Comparison of ENCODE assay signal across 1 cellular context in genomic region chr12:104137175-104137901, GRCh38.
TF ChIP-seq lines count a peak whose summit lies in the region.

No MANE protein-coding gene starts in this region.

TF ChIP-seq in K562, 482 proteins besides CTCF, POLR2A, EP300 and RAD21 (continued from another document and continues in another):
- TF ChIP-seq, protein P1, sequence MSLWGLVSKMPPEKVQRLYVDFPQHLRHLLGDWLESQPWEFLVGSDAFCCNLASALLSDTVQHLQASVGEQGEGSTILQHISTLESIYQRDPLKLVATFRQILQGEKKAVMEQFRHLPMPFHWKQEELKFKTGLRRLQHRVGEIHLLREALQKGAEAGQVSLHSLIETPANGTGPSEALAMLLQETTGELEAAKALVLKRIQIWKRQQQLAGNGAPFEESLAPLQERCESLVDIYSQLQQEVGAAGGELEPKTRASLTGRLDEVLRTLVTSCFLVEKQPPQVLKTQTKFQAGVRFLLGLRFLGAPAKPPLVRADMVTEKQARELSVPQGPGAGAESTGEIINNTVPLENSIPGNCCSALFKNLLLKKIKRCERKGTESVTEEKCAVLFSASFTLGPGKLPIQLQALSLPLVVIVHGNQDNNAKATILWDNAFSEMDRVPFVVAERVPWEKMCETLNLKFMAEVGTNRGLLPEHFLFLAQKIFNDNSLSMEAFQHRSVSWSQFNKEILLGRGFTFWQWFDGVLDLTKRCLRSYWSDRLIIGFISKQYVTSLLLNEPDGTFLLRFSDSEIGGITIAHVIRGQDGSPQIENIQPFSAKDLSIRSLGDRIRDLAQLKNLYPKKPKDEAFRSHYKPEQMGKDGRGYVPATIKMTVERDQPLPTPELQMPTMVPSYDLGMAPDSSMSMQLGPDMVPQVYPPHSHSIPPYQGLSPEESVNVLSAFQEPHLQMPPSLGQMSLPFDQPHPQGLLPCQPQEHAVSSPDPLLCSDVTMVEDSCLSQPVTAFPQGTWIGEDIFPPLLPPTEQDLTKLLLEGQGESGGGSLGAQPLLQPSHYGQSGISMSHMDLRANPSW (CRISPR knock-in tag; IDR thresholded peaks at IDR 0.05): no peak
- TF ChIP-seq ZNF830 (CRISPR knock-in tag; IDR thresholded peaks at IDR 0.05) (no peak), TEAD2 (tag; IDR thresholded peaks at IDR 0.05) (no peak), TAF1 (IDR thresholded peaks at IDR 0.05; ENCODE audit: control insufficient read depth, extremely low read depth, insufficient read depth, low read length, severe bottlenecking) (peak; percentile 62), POLR2H (tag; IDR thresholded peaks at IDR 0.05; ENCODE audit: low read depth) (no peak), NFYB (IDR thresholded peaks at IDR 0.05; ENCODE audit: extremely low read depth, insufficient read length) (no peak), ELF2 (CRISPR knock-in tag; IDR thresholded peaks at IDR 0.05) (no peak), TCFL5 (CRISPR knock-in tag; conservative IDR thresholded peaks at IDR 0.05) (no peak), ZBTB8A (IDR thresholded peaks at IDR 0.05; ENCODE audit: partially characterized antibody) (no peak), KDM5B (IDR thresholded peaks at IDR 0.05; ENCODE audit: insufficient replicate concordance, low read depth, low read length) (no peak), RBM25 (IDR thresholded peaks at IDR 0.05; ENCODE audit: low read depth, low read length, severe bottlenecking) (no peak), DNMT1 (IDR thresholded peaks at IDR 0.05) (no peak), BRD4 (IDR thresholded peaks at IDR 0.05) (no peak), KAT7 (CRISPR knock-in tag; IDR thresholded peaks at IDR 0.05; ENCODE audit: borderline replicate concordance) (no peak), CXXC5 (CRISPR knock-in tag; IDR thresholded peaks at IDR 0.05) (peak; percentile 26; the same call in 1 of the 2 replicates), ZFPM2 (CRISPR knock-in tag; IDR thresholded peaks at IDR 0.05) (no peak), PYGO2 (tag; IDR thresholded peaks at IDR 0.05) (no peak), OTX1 (CRISPR knock-in tag; IDR thresholded peaks at IDR 0.05) (no peak), EZH2 (IDR thresholded peaks at IDR 0.05; ENCODE audit: borderline replicate concordance, low read depth, low read length) (no peak), NONO (IDR thresholded peaks at IDR 0.05; ENCODE audit: low read depth in 2 of 2, low read length in 1 of 2) (peak in 1 of 2 experiments; percentile 40; a peak in 2 of 4 replicates), ERF (CRISPR knock-in tag; IDR thresholded peaks at IDR 0.05) (0 out of 2 replicates have a peak, but pooled peaks have one; percentile 18), RFX1 (IDR thresholded peaks at IDR 0.05) (no peak), DMBX1 (CRISPR knock-in tag; IDR thresholded peaks at IDR 0.05; ENCODE audit: borderline replicate concordance) (no peak), FOXK1 (CRISPR knock-in tag; IDR thresholded peaks at IDR 0.05; ENCODE audit: borderline replicate concordance) (0 out of 2 replicates have a peak, but pooled peaks have one; percentile 22), MXD1 (CRISPR knock-in tag; IDR thresholded peaks at IDR 0.05; ENCODE audit: borderline replicate concordance, poor library complexity, severe bottlenecking) (no peak), NCOA2 (IDR thresholded peaks at IDR 0.05; ENCODE audit: partially characterized antibody in 2 of 2) (no peak), ZNF586 (CRISPR knock-in tag; conservative IDR thresholded peaks at IDR 0.05) (no peak), ZNF431 (CRISPR knock-in tag; IDR thresholded peaks at IDR 0.05) (no peak), ZFP1 (CRISPR knock-in tag; IDR thresholded peaks at IDR 0.05) (no peak), POLR2B (IDR thresholded peaks at IDR 0.05; ENCODE audit: low read depth, partially characterized antibody) (no peak), TFAP4 (CRISPR knock-in tag; IDR thresholded peaks at IDR 0.05; ENCODE audit: borderline replicate concordance) (0 out of 2 replicates have a peak, but pooled peaks have one; percentile 27), HMBOX1 (IDR thresholded peaks at IDR 0.05) (no peak), TBP (optimal IDR thresholded peaks at IDR 0.05; ENCODE audit: low read depth, low read length) (peak; percentile 48), PCBP2 (IDR thresholded peaks at IDR 0.05; ENCODE audit: low read depth, low read length, poor library complexity, severe bottlenecking) (no peak)
- TF ChIP-seq, protein P2, sequence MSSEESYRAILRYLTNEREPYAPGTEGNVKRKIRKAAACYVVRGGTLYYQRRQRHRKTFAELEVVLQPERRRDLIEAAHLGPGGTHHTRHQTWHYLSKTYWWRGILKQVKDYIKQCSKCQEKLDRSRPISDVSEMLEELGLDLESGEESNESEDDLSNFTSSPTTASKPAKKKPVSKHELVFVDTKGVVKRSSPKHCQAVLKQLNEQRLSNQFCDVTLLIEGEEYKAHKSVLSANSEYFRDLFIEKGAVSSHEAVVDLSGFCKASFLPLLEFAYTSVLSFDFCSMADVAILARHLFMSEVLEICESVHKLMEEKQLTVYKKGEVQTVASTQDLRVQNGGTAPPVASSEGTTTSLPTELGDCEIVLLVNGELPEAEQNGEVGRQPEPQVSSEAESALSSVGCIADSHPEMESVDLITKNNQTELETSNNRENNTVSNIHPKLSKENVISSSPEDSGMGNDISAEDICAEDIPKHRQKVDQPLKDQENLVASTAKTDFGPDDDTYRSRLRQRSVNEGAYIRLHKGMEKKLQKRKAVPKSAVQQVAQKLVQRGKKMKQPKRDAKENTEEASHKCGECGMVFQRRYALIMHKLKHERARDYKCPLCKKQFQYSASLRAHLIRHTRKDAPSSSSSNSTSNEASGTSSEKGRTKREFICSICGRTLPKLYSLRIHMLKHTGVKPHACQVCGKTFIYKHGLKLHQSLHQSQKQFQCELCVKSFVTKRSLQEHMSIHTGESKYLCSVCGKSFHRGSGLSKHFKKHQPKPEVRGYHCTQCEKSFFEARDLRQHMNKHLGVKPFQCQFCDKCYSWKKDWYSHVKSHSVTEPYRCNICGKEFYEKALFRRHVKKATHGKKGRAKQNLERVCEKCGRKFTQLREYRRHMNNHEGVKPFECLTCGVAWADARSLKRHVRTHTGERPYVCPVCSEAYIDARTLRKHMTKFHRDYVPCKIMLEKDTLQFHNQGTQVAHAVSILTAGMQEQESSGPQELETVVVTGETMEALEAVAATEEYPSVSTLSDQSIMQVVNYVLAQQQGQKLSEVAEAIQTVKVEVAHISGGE (CRISPR knock-in tag; IDR thresholded peaks at IDR 0.05): no peak; a peak in 1 of 6 replicates
- TF ChIP-seq, protein P3, sequence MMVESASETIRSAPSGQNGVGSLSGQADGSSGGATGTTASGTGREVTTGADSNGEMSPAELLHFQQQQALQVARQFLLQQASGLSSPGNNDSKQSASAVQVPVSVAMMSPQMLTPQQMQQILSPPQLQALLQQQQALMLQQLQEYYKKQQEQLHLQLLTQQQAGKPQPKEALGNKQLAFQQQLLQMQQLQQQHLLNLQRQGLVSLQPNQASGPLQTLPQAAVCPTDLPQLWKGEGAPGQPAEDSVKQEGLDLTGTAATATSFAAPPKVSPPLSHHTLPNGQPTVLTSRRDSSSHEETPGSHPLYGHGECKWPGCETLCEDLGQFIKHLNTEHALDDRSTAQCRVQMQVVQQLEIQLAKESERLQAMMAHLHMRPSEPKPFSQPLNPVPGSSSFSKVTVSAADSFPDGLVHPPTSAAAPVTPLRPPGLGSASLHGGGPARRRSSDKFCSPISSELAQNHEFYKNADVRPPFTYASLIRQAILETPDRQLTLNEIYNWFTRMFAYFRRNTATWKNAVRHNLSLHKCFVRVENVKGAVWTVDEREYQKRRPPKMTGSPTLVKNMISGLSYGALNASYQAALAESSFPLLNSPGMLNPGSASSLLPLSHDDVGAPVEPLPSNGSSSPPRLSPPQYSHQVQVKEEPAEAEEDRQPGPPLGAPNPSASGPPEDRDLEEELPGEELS (CRISPR knock-in tag; IDR thresholded peaks at IDR 0.05; ENCODE audit: borderline replicate concordance): no peak
- TF ChIP-seq, protein P4, sequence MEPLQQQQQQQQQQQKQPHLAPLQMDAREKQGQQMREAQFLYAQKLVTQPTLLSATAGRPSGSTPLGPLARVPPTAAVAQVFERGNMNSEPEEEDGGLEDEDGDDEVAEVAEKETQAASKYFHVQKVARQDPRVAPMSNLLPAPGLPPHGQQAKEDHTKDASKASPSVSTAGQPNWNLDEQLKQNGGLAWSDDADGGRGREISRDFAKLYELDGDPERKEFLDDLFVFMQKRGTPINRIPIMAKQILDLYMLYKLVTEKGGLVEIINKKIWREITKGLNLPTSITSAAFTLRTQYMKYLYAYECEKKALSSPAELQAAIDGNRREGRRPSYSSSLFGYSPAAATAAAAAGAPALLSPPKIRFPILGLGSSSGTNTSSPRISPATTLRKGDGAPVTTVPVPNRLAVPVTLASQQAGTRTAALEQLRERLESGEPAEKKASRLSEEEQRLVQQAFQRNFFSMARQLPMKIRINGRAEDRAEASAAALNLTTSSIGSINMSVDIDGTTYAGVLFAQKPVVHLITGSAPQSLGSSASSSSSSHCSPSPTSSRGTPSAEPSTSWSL (CRISPR knock-in tag; IDR thresholded peaks at IDR 0.05; ENCODE audit: borderline replicate concordance): no peak
- TF ChIP-seq, protein P5, sequence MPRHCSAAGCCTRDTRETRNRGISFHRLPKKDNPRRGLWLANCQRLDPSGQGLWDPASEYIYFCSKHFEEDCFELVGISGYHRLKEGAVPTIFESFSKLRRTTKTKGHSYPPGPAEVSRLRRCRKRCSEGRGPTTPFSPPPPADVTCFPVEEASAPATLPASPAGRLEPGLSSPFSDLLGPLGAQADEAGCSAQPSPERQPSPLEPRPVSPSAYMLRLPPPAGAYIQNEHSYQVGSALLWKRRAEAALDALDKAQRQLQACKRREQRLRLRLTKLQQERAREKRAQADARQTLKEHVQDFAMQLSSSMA (CRISPR knock-in tag; IDR thresholded peaks at IDR 0.05): no peak
- TF ChIP-seq, protein P6, sequence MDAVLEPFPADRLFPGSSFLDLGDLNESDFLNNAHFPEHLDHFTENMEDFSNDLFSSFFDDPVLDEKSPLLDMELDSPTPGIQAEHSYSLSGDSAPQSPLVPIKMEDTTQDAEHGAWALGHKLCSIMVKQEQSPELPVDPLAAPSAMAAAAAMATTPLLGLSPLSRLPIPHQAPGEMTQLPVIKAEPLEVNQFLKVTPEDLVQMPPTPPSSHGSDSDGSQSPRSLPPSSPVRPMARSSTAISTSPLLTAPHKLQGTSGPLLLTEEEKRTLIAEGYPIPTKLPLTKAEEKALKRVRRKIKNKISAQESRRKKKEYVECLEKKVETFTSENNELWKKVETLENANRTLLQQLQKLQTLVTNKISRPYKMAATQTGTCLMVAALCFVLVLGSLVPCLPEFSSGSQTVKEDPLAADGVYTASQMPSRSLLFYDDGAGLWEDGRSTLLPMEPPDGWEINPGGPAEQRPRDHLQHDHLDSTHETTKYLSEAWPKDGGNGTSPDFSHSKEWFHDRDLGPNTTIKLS (IDR thresholded peaks at IDR 0.05; ENCODE audit: borderline replicate concordance, low read depth): no peak
- TF ChIP-seq, protein P7, sequence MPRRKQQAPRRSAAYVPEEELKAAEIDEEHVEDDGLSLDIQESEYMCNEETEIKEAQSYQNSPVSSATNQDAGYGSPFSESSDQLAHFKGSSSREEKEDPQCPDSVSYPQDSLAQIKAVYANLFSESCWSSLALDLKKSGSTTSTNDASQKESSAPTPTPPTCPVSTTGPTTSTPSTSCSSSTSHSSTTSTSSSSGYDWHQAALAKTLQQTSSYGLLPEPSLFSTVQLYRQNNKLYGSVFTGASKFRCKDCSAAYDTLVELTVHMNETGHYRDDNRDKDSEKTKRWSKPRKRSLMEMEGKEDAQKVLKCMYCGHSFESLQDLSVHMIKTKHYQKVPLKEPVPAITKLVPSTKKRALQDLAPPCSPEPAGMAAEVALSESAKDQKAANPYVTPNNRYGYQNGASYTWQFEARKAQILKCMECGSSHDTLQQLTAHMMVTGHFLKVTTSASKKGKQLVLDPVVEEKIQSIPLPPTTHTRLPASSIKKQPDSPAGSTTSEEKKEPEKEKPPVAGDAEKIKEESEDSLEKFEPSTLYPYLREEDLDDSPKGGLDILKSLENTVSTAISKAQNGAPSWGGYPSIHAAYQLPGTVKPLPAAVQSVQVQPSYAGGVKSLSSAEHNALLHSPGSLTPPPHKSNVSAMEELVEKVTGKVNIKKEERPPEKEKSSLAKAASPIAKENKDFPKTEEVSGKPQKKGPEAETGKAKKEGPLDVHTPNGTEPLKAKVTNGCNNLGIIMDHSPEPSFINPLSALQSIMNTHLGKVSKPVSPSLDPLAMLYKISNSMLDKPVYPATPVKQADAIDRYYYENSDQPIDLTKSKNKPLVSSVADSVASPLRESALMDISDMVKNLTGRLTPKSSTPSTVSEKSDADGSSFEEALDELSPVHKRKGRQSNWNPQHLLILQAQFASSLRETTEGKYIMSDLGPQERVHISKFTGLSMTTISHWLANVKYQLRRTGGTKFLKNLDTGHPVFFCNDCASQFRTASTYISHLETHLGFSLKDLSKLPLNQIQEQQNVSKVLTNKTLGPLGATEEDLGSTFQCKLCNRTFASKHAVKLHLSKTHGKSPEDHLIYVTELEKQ (CRISPR knock-in tag; IDR thresholded peaks at IDR 0.05): no peak
